9 cellular contexts compared by ENCODE assay signal in genomic region chr3:76107935-76108570, GRCh38.
DNase-seq lines count a peak whose midpoint lies in the region; TF ChIP-seq lines count a peak whose summit lies in the region.
"Had no signal": no experiment of that assay in that cellular context is flagged by ENCODE, and none has a peak within 500 bp of the region (broad histone marks: within the 10 kb centered on the region; RNA-seq: fewer than 3 reads in every experiment).

No MANE protein-coding gene starts in this region.

- TF ChIP-seq CTCF in WI38 (IDR thresholded peaks at IDR 0.05; ENCODE audit: low read depth, low read length) = peak; percentile 71

- TF ChIP-seq RAD21 in Ishikawa (IDR thresholded peaks at IDR 0.05; ENCODE audit: low read depth) = peak; percentile 60

- no peak for TF ChIP-seq EP300 in Ishikawa (IDR thresholded peaks at IDR 0.05; ENCODE audit: borderline replicate concordance)

- no peak overlapping the region for H3K4me3 ChIP-seq in WI38 (ENCODE audit: low read depth, low read length)
- H3K4me3 ChIP-seq: BLaER1 treated with 17β-estradiol and CSF1 and Interleukin-3, amounts not matched to agents 10 nM and 100 nM had no signal

- peak in 2 of 3 experiments; percentile 11 to 57 for DNase-seq in NCI-H1417 (lab: John Stamatoyannopoulos, UW)
- DNase-seq in NCI-H1417 treated with DMSO at 0.1 percent for 48 hours (lab: John Stamatoyannopoulos, UW) = no peak
- DNase-seq in iPS-NIHi7 (ENCODE audit: extremely low spot score) = peak; percentile 31
- no peak for DNase-seq in activated naive CD4-positive, alpha-beta T cell (lab: John Stamatoyannopoulos, UW)
- DNase-seq in NCI-H187 (lab: John Stamatoyannopoulos, UW) = no peak
- no peak for DNase-seq in stimulated activated naive CD4-positive, alpha-beta T cell treated with Interleukin-2 at 50 U/mL for 16 hours (lab: John Stamatoyannopoulos, UW)

TF ChIP-seq in Ishikawa, 13 proteins besides CTCF, POLR2A, EP300 and RAD21:
- TF ChIP-seq FOXM1 (IDR thresholded peaks at IDR 0.05; ENCODE audit: borderline replicate concordance, low read depth) (no peak), CEBPB (IDR thresholded peaks at IDR 0.05) (no peak), YY1 (IDR thresholded peaks at IDR 0.05; ENCODE audit: low read depth) (no peak), REST (IDR thresholded peaks at IDR 0.05; ENCODE audit: low read depth) (no peak), CREB1 (IDR thresholded peaks at IDR 0.05; ENCODE audit: low read depth) (no peak), EGR1 (IDR thresholded peaks at IDR 0.05) (no peak), TAF1 (IDR thresholded peaks at IDR 0.05; ENCODE audit: low read depth) (no peak), ZBTB7A (IDR thresholded peaks at IDR 0.05; ENCODE audit: low read depth) (no peak), NFIC (IDR thresholded peaks at IDR 0.05) (no peak), TEAD4 (IDR thresholded peaks at IDR 0.05) (no peak), TCF12 (IDR thresholded peaks at IDR 0.05; ENCODE audit: low read depth) (no peak)
- TF ChIP-seq, protein P1, sequence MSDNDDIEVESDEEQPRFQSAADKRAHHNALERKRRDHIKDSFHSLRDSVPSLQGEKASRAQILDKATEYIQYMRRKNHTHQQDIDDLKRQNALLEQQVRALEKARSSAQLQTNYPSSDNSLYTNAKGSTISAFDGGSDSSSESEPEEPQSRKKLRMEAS (IDR thresholded peaks at IDR 0.05) = no peak
- TF ChIP-seq, protein P2, sequence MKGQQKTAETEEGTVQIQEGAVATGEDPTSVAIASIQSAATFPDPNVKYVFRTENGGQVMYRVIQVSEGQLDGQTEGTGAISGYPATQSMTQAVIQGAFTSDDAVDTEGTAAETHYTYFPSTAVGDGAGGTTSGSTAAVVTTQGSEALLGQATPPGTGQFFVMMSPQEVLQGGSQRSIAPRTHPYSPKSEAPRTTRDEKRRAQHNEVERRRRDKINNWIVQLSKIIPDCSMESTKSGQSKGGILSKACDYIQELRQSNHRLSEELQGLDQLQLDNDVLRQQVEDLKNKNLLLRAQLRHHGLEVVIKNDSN (IDR thresholded peaks at IDR 0.05) = no peak

Comparison
In these comparisons a context has a peak if more than half of its experiments do, and no peak if none do; other contexts are left out.
1. DNase-seq: peak in NCI-H1417 (2 of 3) and iPS-NIHi7 (single experiment); none in NCI-H1417 treated with DMSO at 0.1 percent for 48 hours (single experiment), activated naive CD4-positive, alpha-beta T cell (0 of 4), NCI-H187 (0 of 2) and stimulated activated naive CD4-positive, alpha-beta T cell treated with Interleukin-2 at 50 U/mL for 16 hours (single experiment).